25 cellular contexts compared by ENCODE assay signal in the genomic region with DNA sequence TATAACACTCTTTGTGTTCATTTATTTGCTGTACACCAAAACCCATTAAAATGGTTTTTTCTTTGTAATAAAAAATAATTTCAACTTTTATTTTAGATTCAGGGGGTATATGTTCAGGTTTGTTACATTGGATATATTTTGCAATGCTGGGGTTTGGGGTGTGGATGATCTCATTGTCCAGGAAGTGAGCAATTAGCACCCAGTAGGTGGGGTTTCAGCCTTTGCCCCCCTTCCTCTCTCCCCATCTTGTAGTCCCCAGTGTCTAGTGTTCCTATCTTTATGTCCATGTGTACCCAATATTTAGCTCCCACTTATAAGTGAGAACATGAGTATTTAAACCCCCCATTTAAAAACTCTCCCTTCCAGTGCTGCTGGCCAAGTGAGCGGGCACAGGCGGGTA.
"Had no signal": no experiment of that assay in that cellular context is flagged by ENCODE, and none has a peak within 500 bp of the region (broad histone marks: within the 10 kb centered on the region; RNA-seq: fewer than 3 reads in every experiment).

No MANE protein-coding gene starts in this region.

- H3K4me3 ChIP-seq: breast epithelium, K562, Peyer's patch, SJCRH30 had no signal

- H3K4me2 ChIP-seq: SK-N-SH had no signal

- H3K9me3 Mint-ChIP-seq: activated CD4-positive, alpha-beta memory T cell treated with anti-CD3 and anti-CD28 coated beads, Interleukin-2, amount 10 ng/mL, durations not matched to agents 7 days and 5 days had no signal

- H3K9me3 ChIP-seq: breast epithelium, Peyer's patch, SJCRH30, SK-N-SH had no signal

- H3K36me3 ChIP-seq: breast epithelium, Peyer's patch, SJCRH30 had no signal

- H3K27me3 Mint-ChIP-seq: activated CD4-positive, alpha-beta memory T cell treated with anti-CD3 and anti-CD28 coated beads, Interleukin-2, amount 10 ng/mL, durations not matched to agents 7 days and 5 days; activated CD4-positive, alpha-beta T cell treated with anti-CD3 and anti-CD28 coated beads, Interleukin-2, amount 10 ng/mL, durations not matched to agents 7 days and 5 days had no signal

- H3K36me3 Mint-ChIP-seq: activated naive CD4-positive, alpha-beta T cell treated with anti-CD3 and anti-CD28 coated beads, Interleukin-2, amount 50 U/mL, for 72 hours had no signal

- DNase-seq: activated CD4-positive, alpha-beta memory T cell treated with anti-CD3 and anti-CD28 coated beads, Interleukin-2, amount 10 ng/mL, durations not matched to agents 7 days and 5 days; activated CD4-positive, alpha-beta T cell treated with anti-CD3 and anti-CD28 coated beads, Interleukin-2, amount 10 ng/mL, durations not matched to agents 7 days and 5 days; activated CD4-positive, CD25-positive, alpha-beta regulatory T cell; activated T-cell treated with anti-CD3 and anti-CD28 coated beads, Interleukin-2, amount 50 U/mL, for 72 hours; caudate nucleus; Karpas-422; MM.1S; NCI-H1105 treated with DMSO at 0.1 percent for 48 hours; NCI-H1436 treated with DMSO at 0.1 percent for 48 hours; NCI-H187; NCI-H2081 treated with DMSO at 0.1 percent for 48 hours; NCI-H2171; NCI-H2227 treated with DMSO at 0.1 percent for 48 hours; NCI-H526; NCI-H82; Peyer's patch; Right ventricle myocardium superior; SJCRH30; SK-N-SH; T-helper 1 cell had no signal

- H3K4me3 Mint-ChIP-seq: activated CD4-positive, alpha-beta memory T cell treated with anti-CD3 and anti-CD28 coated beads, Interleukin-2, amount 10 ng/mL, durations not matched to agents 7 days and 5 days; activated CD4-positive, alpha-beta T cell treated with anti-CD3 and anti-CD28 coated beads, Interleukin-2, amount 10 ng/mL, durations not matched to agents 7 days and 5 days; activated T-cell treated with anti-CD3 and anti-CD28 coated beads, Interleukin-2, amount 50 U/mL, for 72 hours had no signal

- H3K27me3 ChIP-seq: breast epithelium, Peyer's patch, SJCRH30 had no signal

- H3K9ac ChIP-seq: SK-N-SH had no signal

- H3K27ac ChIP-seq: Peyer's patch, RWPE1, SJCRH30, VCaP had no signal

- H3K4me1 ChIP-seq: breast epithelium, Peyer's patch, SJCRH30 had no signal

- H3K27ac Mint-ChIP-seq: activated CD4-positive, alpha-beta memory T cell treated with anti-CD3 and anti-CD28 coated beads, Interleukin-2, amount 10 ng/mL, durations not matched to agents 7 days and 5 days; activated CD4-positive, alpha-beta T cell treated with anti-CD3 and anti-CD28 coated beads, Interleukin-2, amount 10 ng/mL, durations not matched to agents 7 days and 5 days; activated naive CD4-positive, alpha-beta T cell treated with anti-CD3 and anti-CD28 coated beads, Interleukin-2, amount 50 U/mL, for 72 hours; activated T-cell treated with anti-CD3 and anti-CD28 coated beads, Interleukin-2, amount 50 U/mL, for 72 hours had no signal
